ENCODE assay signal across 13 cellular contexts in the genomic region with DNA sequence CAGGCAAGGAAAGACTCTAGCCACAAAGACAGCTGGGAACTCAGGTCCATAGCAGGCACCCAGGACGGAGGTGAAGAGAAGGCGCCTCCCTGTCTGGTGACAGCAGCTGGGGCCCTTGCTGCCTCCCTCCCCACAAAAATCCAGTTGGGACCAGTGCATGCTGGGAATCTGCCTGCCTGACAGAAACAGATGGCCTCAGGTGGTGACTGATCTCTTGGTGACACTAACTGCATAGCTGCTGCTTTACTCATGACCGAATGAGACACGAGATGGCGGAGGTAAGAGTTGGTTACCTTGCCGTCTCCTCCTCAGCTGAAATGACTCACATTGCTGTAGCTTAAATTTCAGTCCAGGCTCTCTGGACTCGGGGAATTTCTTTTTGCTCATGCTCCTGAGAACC.
DNase-seq lines count a peak whose midpoint lies in the region; ATAC-seq and TF ChIP-seq lines count a peak whose summit lies in the region.
"Had no signal": no experiment of that assay in that cellular context is flagged by ENCODE, and none has a peak within 500 bp of the region (broad histone marks: within the 10 kb centered on the region; RNA-seq: fewer than 3 reads in every experiment).

No MANE protein-coding gene starts in this region.

- peak overlapping the region; percentile 35 for H3K4me3 Mint-ChIP-seq in MCF 10A (ENCODE audit: unreplicated experiment)
- no peak overlapping the region for H3K4me3 Mint-ChIP-seq in activated T-helper 1 cell treated with anti-CD3 and anti-CD28 coated beads, Interleukin-12 subunit alpha, Interleukin-12 subunit beta, Interleukin-2, Interleukin-4 antibody, amounts not matched to agents 30 ng/mL and 10 ng/mL and 1 ng/mL, durations not matched to agents 14 hours and 24 hours and 36 hours
- H3K4me3 Mint-ChIP-seq: naive thymus-derived CD4-positive, alpha-beta T cell had no signal

- H3K4me3 ChIP-seq in neuronal stem cell (ENCODE audit: low read length in 2 of 2) = no peak overlapping the region
- H3K4me3 ChIP-seq: dorsolateral prefrontal cortex, thoracic aorta had no signal

- no peak overlapping the region for H3K4ac ChIP-seq in neuronal stem cell (ENCODE audit: low read length)

- no peak overlapping the region for H3K27ac ChIP-seq in neuronal stem cell (replicated peaks; ENCODE audit: low read length)
- H3K27ac ChIP-seq: dorsolateral prefrontal cortex, thoracic aorta had no signal

- CTCF ChIA-PET in MCF 10A (lab: Yijun Ruan, JAX) = interaction anchor here (0.6 to 1.4 kb wide), 6 partner anchors 15 to 248 kb away, joined by 3 to 6 read pairs (median 3); no protein-coding TSS in a partner anchor

- H4K91ac ChIP-seq in neuronal stem cell (ENCODE audit: low read depth, low read length, poor library complexity) = peak overlapping the region; percentile 42

- H2BK5ac ChIP-seq in neuronal stem cell (ENCODE audit: low read length) = no peak overlapping the region

- H3K27ac Mint-ChIP-seq in MCF 10A (ENCODE audit: low read depth, unreplicated experiment) = peak overlapping the region; percentile 71
- H3K27ac Mint-ChIP-seq in activated T-helper 1 cell treated with anti-CD3 and anti-CD28 coated beads, Interleukin-12 subunit alpha, Interleukin-12 subunit beta, Interleukin-2, Interleukin-4 antibody, amounts not matched to agents 30 ng/mL and 10 ng/mL and 1 ng/mL, durations not matched to agents 14 hours and 24 hours and 36 hours = no peak overlapping the region
- H3K27ac Mint-ChIP-seq: naive thymus-derived CD4-positive, alpha-beta T cell had no signal

- H3K18ac ChIP-seq in neuronal stem cell (ENCODE audit: low read length) = peak overlapping the region; percentile 34

- H3K9me3 ChIP-seq in neuronal stem cell (replicated peaks in 1 of 2; ENCODE audit: control insufficient read depth in 2 of 2, insufficient read depth in 1 of 2, low read depth in 1 of 2, low read length in 2 of 2) = no peaks in the 10 kb centered on the region
- H3K9me3 ChIP-seq: thoracic aorta had no signal

- H3K36me3 Mint-ChIP-seq in MCF 10A (ENCODE audit: insufficient read depth, unreplicated experiment) = no peaks in the 10 kb centered on the region
- peaks cover 3% of the 10 kb centered on the region for H3K36me3 Mint-ChIP-seq in activated T-helper 1 cell treated with anti-CD3 and anti-CD28 coated beads, Interleukin-12 subunit alpha, Interleukin-12 subunit beta, Interleukin-2, Interleukin-4 antibody, amounts not matched to agents 30 ng/mL and 10 ng/mL and 1 ng/mL, durations not matched to agents 14 hours and 24 hours and 36 hours (ENCODE audit: low read depth)

- H2BK15ac ChIP-seq in neuronal stem cell (ENCODE audit: low read length) = no peak overlapping the region

- H2AFZ ChIP-seq in neuronal stem cell (ENCODE audit: low read length) = no peak overlapping the region

- no peak overlapping the region for H3K14ac ChIP-seq in neuronal stem cell (ENCODE audit: low read length)

- H3K4me1 ChIP-seq in neuronal stem cell (ENCODE audit: control insufficient read depth in 2 of 2, insufficient read depth in 1 of 2, low read depth in 1 of 2, low read length in 2 of 2) = no peaks in the 10 kb centered on the region

- whole genome bisulfite sequencing in neuronal stem cell (ENCODE audit: extremely low coverage in 2 of 2, insufficient read length in 2 of 2, insufficient replicate concordance in 1 of 2), 2 donors = no CpG with 5 or more reads among the region's 7 CpGs

- no peak overlapping the region for H2AK5ac ChIP-seq in neuronal stem cell (ENCODE audit: low read depth, low read length)

- POLR2A ChIA-PET in MCF 10A (lab: Yijun Ruan, JAX) = interaction anchor here (0.5 to 5.5 kb wide), 16 partner anchors 18 to 675 kb away, joined by 3 to 39 read pairs (median 4); no protein-coding TSS in a partner anchor

- no peak overlapping the region for H2BK120ac ChIP-seq in neuronal stem cell (ENCODE audit: low read depth, low read length)

- H3K9ac ChIP-seq in neuronal stem cell (ENCODE audit: low read depth, low read length, poor library complexity) = peak overlapping the region; percentile 75

- no peaks in the 10 kb centered on the region for H3K27me3 Mint-ChIP-seq in MCF 10A (ENCODE audit: insufficient read depth, unreplicated experiment)
- H3K27me3 Mint-ChIP-seq in activated T-helper 1 cell treated with anti-CD3 and anti-CD28 coated beads, Interleukin-12 subunit alpha, Interleukin-12 subunit beta, Interleukin-2, Interleukin-4 antibody, amounts not matched to agents 30 ng/mL and 10 ng/mL and 1 ng/mL, durations not matched to agents 14 hours and 24 hours and 36 hours (ENCODE audit: insufficient read depth) = no peaks in the 10 kb centered on the region
- H3K27me3 Mint-ChIP-seq: naive thymus-derived CD4-positive, alpha-beta T cell had no signal

- no peak for ATAC-seq in HG02840 (IDR thresholded peaks at IDR 0.05; ENCODE audit: low FRiP score, unreplicated experiment)
- ATAC-seq: naive thymus-derived CD4-positive, alpha-beta T cell had no signal

- no peaks in the 10 kb centered on the region for H3K79me1 ChIP-seq in neuronal stem cell (ENCODE audit: low read depth, low read length)

- H3K9me3 Mint-ChIP-seq in MCF 10A (ENCODE audit: unreplicated experiment) = no peaks in the 10 kb centered on the region
- H3K9me3 Mint-ChIP-seq in activated T-helper 1 cell treated with anti-CD3 and anti-CD28 coated beads, Interleukin-12 subunit alpha, Interleukin-12 subunit beta, Interleukin-2, Interleukin-4 antibody, amounts not matched to agents 30 ng/mL and 10 ng/mL and 1 ng/mL, durations not matched to agents 14 hours and 24 hours and 36 hours = no peaks in the 10 kb centered on the region

- no peak for TF ChIP-seq CTCF in MCF 10A (IDR thresholded peaks at IDR 0.05; ENCODE audit: unreplicated experiment)

- H3K23ac ChIP-seq in neuronal stem cell (ENCODE audit: low read depth, low read length, poor library complexity) = no peak overlapping the region

- intact Hi-C loops in MCF 10A (cut with micrococcal nuclease) = loop anchor here (5.0 kb wide), 2 partner anchors 130 to 645 kb away; partner anchors contain the start of genes FGGY and JUN
- intact Hi-C loops in activated T-helper 1 cell treated with anti-CD3 and anti-CD28 coated beads, Interleukin-12 subunit alpha, Interleukin-12 subunit beta, Interleukin-2, Interleukin-4 antibody, amounts not matched to agents 30 ng/mL and 10 ng/mL and 1 ng/mL, durations not matched to agents 14 hours and 24 hours and 36 hours (cut with micrococcal nuclease) = no loop called here

- peaks cover 38% of the 10 kb centered on the region for H3K4me1 Mint-ChIP-seq in MCF 10A (ENCODE audit: insufficient read depth, unreplicated experiment)
- H3K4me1 Mint-ChIP-seq in activated T-helper 1 cell treated with anti-CD3 and anti-CD28 coated beads, Interleukin-12 subunit alpha, Interleukin-12 subunit beta, Interleukin-2, Interleukin-4 antibody, amounts not matched to agents 30 ng/mL and 10 ng/mL and 1 ng/mL, durations not matched to agents 14 hours and 24 hours and 36 hours (ENCODE audit: low read depth) = peaks cover 11% of the 10 kb centered on the region

- peak; percentile 81 for DNase-seq in DMS53 treated with DMSO at 0.1 percent for 48 hours (lab: John Stamatoyannopoulos, UW; ENCODE audit: unreplicated experiment)
- peak; percentile 88 for DNase-seq in NCI-H2107 treated with DMSO at 0.1 percent for 48 hours (lab: John Stamatoyannopoulos, UW; ENCODE audit: unreplicated experiment)
- peak; percentile 70 for DNase-seq in MCF 10A (ENCODE audit: unreplicated experiment)
- DNase-seq in neuronal stem cell (ENCODE audit: low spot score) = no peak
- no peak for DNase-seq in activated T-helper 1 cell treated with anti-CD3 and anti-CD28 coated beads, Interleukin-12 subunit alpha, Interleukin-12 subunit beta, Interleukin-2, Interleukin-4 antibody, amounts not matched to agents 30 ng/mL and 10 ng/mL and 1 ng/mL, durations not matched to agents 14 hours and 24 hours and 36 hours (ENCODE audit: low spot score)
- no peak for DNase-seq in mesenteric fat pad (ENCODE audit: low spot score)
- no peak for DNase-seq in NCI-H446 (lab: John Stamatoyannopoulos, UW)
- DNase-seq: naive thymus-derived CD4-positive, alpha-beta T cell; NCI-H526 treated with DMSO at 0.1 percent for 48 hours; stimulated activated CD4-positive, alpha-beta T cell treated with anti-CD3 and anti-CD28 coated beads, Interleukin-4, amount 100 ng/mL, for 24 hours had no signal

- H3K4me2 ChIP-seq in neuronal stem cell (ENCODE audit: insufficient read depth, low read length, poor library complexity, severe bottlenecking) = no peak overlapping the region

- H4K8ac ChIP-seq in neuronal stem cell (ENCODE audit: low read depth, low read length) = no peak overlapping the region

- no peaks in the 10 kb centered on the region for H3K27me3 ChIP-seq in neuronal stem cell (ENCODE audit: control insufficient read depth in 3 of 3, insufficient read depth in 3 of 3, low read depth in 1 of 3, low read length in 3 of 3)
- H3K27me3 ChIP-seq: dorsolateral prefrontal cortex had no signal

- BruUV-seq in MCF 10A (replicated peaks; lab: Mats Ljungman, UMichigan) = no TSS peak

- no peak overlapping the region for H2BK12ac ChIP-seq in neuronal stem cell (ENCODE audit: low read length)

- no peaks in the 10 kb centered on the region for H3K36me3 ChIP-seq in neuronal stem cell (replicated peaks in 1 of 2; ENCODE audit: control insufficient read depth in 2 of 2, insufficient read depth in 2 of 2, low read length in 2 of 2)
- H3K36me3 ChIP-seq: thoracic aorta had no signal

Comparison
In these comparisons a context has a peak if more than half of its experiments do, and no peak if none do; other contexts are left out.
1. DNase-seq: peak in DMS53 treated with DMSO at 0.1 percent for 48 hours (single experiment), NCI-H2107 treated with DMSO at 0.1 percent for 48 hours (single experiment) and MCF 10A (single experiment); none in neuronal stem cell (single experiment), activated T-helper 1 cell treated with anti-CD3 and anti-CD28 coated beads, Interleukin-12 subunit alpha, Interleukin-12 subunit beta, Interleukin-2, Interleukin-4 antibody, amounts not matched to agents 30 ng/mL and 10 ng/mL and 1 ng/mL, durations not matched to agents 14 hours and 24 hours and 36 hours (single experiment), mesenteric fat pad (single experiment) and NCI-H446 (0 of 2).